Comparison of ENCODE assay signal across 4 cellular contexts in genomic region chr11:19268901-19269300, GRCh38.
"Had no signal": no experiment of that assay in that cellular context is flagged by ENCODE, and none has a peak within 500 bp of the region (broad histone marks: within the 10 kb centered on the region; RNA-seq: fewer than 3 reads in every experiment).

No MANE protein-coding gene starts in this region.

- DNase-seq: H9, HCEC 1CT, IMR-90 had no signal

- H3K4me3 ChIP-seq: GM23338 had no signal

- H2AFZ ChIP-seq: GM23338 had no signal

- ATAC-seq: GM23338 had no signal

- H3K4me2 ChIP-seq: GM23338 had no signal
